ENCODE assay signal across 1 cellular context in the genomic region with DNA sequence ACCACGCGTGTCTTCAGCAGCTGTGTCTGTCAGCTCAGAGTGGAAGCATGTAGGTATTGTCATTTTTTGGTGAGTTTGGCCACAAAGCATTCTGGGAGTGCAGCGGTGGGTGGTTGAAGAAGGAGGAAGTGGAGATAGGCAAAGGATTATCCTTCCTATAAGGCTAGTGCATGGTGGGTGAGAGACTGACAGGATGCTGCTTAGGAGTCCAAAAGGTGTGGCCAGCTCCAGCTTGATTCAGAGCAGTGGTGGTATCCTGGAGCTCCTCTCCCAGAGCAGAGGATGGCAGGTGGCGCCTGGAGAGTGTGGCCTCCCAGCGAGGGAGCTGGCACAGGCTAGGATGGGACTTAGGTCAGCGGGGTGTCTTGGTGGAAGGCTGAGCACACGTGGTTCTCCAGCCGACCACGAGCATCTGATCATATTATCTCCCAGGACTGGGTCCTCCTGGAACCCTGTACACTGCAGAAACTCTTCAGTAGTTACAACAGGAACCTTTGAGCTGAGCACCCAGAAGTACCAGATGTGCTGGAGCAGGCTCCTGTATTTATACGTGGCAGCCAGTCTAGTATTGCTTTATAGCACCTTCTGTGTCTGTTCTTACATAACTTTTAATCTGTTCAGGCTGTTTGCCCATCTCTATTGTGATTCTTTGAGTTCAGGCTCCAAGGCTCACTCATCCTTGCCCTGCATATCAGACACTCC.
TF ChIP-seq lines count a peak whose summit lies in the region.

No MANE protein-coding gene starts in this region.

TF ChIP-seq in K562, 482 proteins besides CTCF, POLR2A, EP300 and RAD21 (continues in another document):
- 0 out of 2 replicates have a peak, but pooled peaks have one; percentile 26 for TF ChIP-seq ELF4 (CRISPR knock-in tag; IDR thresholded peaks at IDR 0.05)
- peak in 1 of 2 experiments; percentile 70 for TF ChIP-seq AFF1 (IDR thresholded peaks at IDR 0.05; ENCODE audit: low read depth in 1 of 2, partially characterized antibody in 2 of 2)
- TF ChIP-seq RCOR1 (IDR thresholded peaks at IDR 0.05; ENCODE audit: borderline replicate concordance in 1 of 2, low read depth in 2 of 2, low read length in 2 of 2), result peak in 1 of 2 experiments; percentile 53; a peak in 1 of 4 replicates
- TF ChIP-seq NR2C2 (CRISPR knock-in tag; IDR thresholded peaks at IDR 0.05), result no peak
- TF ChIP-seq NR2C2 (tag; IDR thresholded peaks at IDR 0.05), result peak; percentile 2; the same call in 1 of the 2 replicates
- peak; percentile 50 to 67; a peak in 2 of 4 replicates for TF ChIP-seq FOXK2 (conservative IDR thresholded peaks at IDR 0.05 in 1 of 2, IDR thresholded peaks at IDR 0.05 in 1 of 2; ENCODE audit: low read depth in 2 of 2)
- peak in 1 of 2 experiments; percentile 59; a peak in 1 of 4 replicates for TF ChIP-seq HDAC1 (IDR thresholded peaks at IDR 0.05)
- no peak for TF ChIP-seq TBL1XR1 (IDR thresholded peaks at IDR 0.05; ENCODE audit: low read length in 2 of 2)
- peak; percentile 74; the same call in 1 of the 2 replicates for TF ChIP-seq NKRF (IDR thresholded peaks at IDR 0.05; ENCODE audit: borderline replicate concordance)
- TF ChIP-seq KLF13 (tag; IDR thresholded peaks at IDR 0.05; ENCODE audit: borderline replicate concordance, low read depth), result no peak
- TF ChIP-seq ZBTB26 (CRISPR knock-in tag; IDR thresholded peaks at IDR 0.05), result 0 out of 2 replicates have a peak, but pooled peaks have one; percentile 38
- TF ChIP-seq TEAD1 (CRISPR knock-in tag; IDR thresholded peaks at IDR 0.05), result no peak
- TF ChIP-seq, protein P1, sequence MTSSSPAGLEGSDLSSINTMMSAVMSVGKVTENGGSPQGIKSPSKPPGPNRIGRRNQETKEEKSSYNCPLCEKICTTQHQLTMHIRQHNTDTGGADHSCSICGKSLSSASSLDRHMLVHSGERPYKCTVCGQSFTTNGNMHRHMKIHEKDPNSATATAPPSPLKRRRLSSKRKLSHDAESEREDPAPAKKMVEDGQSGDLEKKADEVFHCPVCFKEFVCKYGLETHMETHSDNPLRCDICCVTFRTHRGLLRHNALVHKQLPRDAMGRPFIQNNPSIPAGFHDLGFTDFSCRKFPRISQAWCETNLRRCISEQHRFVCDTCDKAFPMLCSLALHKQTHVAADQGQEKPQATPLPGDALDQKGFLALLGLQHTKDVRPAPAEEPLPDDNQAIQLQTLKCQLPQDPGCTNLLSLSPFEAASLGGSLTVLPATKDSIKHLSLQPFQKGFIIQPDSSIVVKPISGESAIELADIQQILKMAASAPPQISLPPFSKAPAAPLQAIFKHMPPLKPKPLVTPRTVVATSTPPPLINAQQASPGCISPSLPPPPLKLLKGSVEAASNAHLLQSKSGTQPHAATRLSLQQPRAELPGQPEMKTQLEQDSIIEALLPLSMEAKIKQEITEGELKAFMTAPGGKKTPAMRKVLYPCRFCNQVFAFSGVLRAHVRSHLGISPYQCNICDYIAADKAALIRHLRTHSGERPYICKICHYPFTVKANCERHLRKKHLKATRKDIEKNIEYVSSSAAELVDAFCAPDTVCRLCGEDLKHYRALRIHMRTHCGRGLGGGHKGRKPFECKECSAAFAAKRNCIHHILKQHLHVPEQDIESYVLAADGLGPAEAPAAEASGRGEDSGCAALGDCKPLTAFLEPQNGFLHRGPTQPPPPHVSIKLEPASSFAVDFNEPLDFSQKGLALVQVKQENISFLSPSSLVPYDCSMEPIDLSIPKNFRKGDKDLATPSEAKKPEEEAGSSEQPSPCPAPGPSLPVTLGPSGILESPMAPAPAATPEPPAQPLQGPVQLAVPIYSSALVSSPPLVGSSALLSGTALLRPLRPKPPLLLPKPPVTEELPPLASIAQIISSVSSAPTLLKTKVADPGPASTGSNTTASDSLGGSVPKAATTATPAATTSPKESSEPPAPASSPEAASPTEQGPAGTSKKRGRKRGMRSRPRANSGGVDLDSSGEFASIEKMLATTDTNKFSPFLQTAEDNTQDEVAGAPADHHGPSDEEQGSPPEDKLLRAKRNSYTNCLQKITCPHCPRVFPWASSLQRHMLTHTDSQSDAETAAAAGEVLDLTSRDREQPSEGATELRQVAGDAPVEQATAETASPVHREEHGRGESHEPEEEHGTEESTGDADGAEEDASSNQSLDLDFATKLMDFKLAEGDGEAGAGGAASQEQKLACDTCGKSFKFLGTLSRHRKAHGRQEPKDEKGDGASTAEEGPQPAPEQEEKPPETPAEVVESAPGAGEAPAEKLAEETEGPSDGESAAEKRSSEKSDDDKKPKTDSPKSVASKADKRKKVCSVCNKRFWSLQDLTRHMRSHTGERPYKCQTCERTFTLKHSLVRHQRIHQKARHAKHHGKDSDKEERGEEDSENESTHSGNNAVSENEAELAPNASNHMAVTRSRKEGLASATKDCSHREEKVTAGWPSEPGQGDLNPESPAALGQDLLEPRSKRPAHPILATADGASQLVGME (CRISPR knock-in tag; IDR thresholded peaks at IDR 0.05), result 0 out of 2 replicates have a peak, but pooled peaks have one; percentile 46
- TF ChIP-seq SPI1 (IDR thresholded peaks at IDR 0.05; ENCODE audit: borderline replicate concordance, low read depth, low read length), result peak; percentile 97
- TF ChIP-seq PRMT5 (CRISPR knock-in tag; IDR thresholded peaks at IDR 0.05), result no peak
- TF ChIP-seq TCF3 (CRISPR knock-in tag; IDR thresholded peaks at IDR 0.05), result peak; percentile 8; the same call in 1 of the 2 replicates
- TF ChIP-seq, protein P2, sequence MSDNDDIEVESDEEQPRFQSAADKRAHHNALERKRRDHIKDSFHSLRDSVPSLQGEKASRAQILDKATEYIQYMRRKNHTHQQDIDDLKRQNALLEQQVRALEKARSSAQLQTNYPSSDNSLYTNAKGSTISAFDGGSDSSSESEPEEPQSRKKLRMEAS (CRISPR knock-in tag; IDR thresholded peaks at IDR 0.05), result peak; percentile 54; the same call in 1 of the 2 replicates
- peak; percentile 48 for TF ChIP-seq L3MBTL2 (IDR thresholded peaks at IDR 0.05)
- TF ChIP-seq, protein P3, sequence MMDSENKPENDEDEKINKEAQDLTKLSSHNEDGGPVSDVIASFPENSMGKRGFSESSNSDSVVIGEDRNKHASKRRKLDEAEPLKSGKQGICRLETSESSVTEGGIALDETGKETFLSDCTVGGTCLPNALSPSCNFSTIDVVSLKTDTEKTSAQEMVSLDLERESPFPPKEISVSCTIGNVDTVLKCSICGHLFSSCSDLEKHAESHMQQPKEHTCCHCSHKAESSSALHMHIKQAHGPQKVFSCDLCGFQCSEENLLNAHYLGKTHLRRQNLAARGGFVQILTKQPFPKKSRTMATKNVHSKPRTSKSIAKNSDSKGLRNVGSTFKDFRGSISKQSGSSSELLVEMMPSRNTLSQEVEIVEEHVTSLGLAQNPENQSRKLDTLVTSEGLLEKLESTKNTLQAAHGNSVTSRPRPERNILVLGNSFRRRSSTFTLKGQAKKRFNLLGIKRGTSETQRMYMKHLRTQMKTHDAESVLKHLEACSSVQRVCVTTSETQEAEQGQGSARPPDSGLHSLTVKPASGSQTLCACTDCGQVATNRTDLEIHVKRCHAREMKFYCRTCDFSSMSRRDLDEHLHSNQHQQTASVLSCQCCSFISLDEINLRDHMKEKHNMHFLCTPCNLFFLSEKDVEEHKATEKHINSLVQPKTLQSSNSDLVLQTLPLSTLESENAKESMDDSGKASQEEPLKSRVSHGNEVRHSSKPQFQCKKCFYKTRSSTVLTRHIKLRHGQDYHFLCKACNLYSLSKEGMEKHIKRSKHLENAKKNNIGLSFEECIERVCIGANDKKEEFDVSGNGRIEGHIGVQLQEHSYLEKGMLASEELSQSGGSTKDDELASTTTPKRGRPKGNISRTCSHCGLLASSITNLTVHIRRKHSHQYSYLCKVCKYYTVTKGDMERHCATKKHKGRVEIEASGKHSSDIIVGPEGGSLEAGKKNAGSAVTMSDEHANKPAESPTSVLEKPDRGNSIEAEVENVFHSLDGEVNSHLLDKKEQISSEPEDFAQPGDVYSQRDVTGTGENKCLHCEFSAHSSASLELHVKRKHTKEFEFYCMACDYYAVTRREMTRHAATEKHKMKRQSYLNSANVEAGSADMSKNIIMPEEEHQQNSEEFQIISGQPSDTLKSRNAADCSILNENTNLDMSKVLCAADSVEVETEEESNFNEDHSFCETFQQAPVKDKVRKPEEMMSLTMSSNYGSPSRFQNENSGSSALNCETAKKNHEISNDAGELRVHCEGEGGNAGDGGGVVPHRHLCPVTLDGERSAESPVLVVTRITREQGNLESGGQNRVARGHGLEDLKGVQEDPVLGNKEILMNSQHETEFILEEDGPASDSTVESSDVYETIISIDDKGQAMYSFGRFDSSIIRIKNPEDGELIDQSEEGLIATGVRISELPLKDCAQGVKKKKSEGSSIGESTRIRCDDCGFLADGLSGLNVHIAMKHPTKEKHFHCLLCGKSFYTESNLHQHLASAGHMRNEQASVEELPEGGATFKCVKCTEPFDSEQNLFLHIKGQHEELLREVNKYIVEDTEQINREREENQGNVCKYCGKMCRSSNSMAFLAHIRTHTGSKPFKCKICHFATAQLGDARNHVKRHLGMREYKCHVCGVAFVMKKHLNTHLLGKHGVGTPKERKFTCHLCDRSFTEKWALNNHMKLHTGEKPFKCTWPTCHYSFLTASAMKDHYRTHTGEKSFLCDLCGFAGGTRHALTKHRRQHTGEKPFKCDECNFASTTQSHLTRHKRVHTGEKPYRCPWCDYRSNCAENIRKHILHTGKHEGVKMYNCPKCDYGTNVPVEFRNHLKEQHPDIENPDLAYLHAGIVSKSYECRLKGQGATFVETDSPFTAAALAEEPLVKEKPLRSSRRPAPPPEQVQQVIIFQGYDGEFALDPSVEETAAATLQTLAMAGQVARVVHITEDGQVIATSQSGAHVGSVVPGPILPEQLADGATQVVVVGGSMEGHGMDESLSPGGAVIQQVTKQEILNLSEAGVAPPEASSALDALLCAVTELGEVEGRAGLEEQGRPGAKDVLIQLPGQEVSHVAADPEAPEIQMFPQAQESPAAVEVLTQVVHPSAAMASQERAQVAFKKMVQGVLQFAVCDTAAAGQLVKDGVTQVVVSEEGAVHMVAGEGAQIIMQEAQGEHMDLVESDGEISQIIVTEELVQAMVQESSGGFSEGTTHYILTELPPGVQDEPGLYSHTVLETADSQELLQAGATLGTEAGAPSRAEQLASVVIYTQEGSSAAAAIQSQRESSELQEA (IDR thresholded peaks at IDR 0.05; ENCODE audit: low read depth), result no peak
- no peak for TF ChIP-seq BCLAF1 (IDR thresholded peaks at IDR 0.05; ENCODE audit: borderline replicate concordance in 1 of 2, control insufficient read depth in 1 of 2, low read depth in 2 of 2, low read length in 1 of 2)
